Comparison of ENCODE assay signal across 10 cellular contexts in genomic region chr7:143606088-143606487, GRCh38. TPM values are rescaled to one million over a fixed set of nuclear protein-coding genes. Genes with fewer than 3 reads are reported as not detected.
DNase-seq lines count a peak whose midpoint lies in the region; ATAC-seq, FAIRE-seq and TF ChIP-seq lines count a peak whose summit lies in the region.
"Not testable (repeated sequence)": the region's sequence is repeated elsewhere in the genome, so short reads cannot be mapped to it uniquely, and the experiment has no call there.
"Had no signal": no experiment of that assay in that cellular context is flagged by ENCODE, and none has a peak within 500 bp of the region (broad histone marks: within the 10 kb centered on the region; RNA-seq: fewer than 3 reads in every experiment).

No MANE protein-coding gene starts in this region.

- intact Hi-C loops in Panc1 (cut with micrococcal nuclease; ENCODE audit: unreplicated experiment); K562 (cut with micrococcal nuclease); HepG2 (cut with micrococcal nuclease; ENCODE audit: unreplicated experiment); psoas muscle (cut with DNase I): not testable (repeated sequence)

- POLR2A ChIA-PET in Panc1 (lab: Charles Lee); K562 (lab: Yijun Ruan, JAX); HepG2 (lab: Yijun Ruan, JAX): not testable (repeated sequence)

- not testable (repeated sequence) for DNase-seq in Panc1 (ENCODE audit: low read depth, low spot score); K562 (ENCODE audit: extremely low read depth in 1 of 4, low spot score in 3 of 4); HepG2 (ENCODE audit: low spot score); psoas muscle

- not testable (repeated sequence) for H3K4me3 ChIP-seq in Panc1 (ENCODE audit: low read depth in 2 of 2, low read length in 2 of 2); K562; HepG2 (replicated peaks in 1 of 3; ENCODE audit: insufficient read depth in 1 of 3, low read depth in 2 of 3, low read length in 3 of 3); psoas muscle

- no CpG with 5 or more reads among the region's 1 CpG for WGBS in K562 (ENCODE audit: insufficient coverage, low coverage, missing lambda C conversion rate)
- no CpG with 5 or more reads among the region's 1 CpG for WGBS in HepG2 (ENCODE audit: low lambda C conversion rate)
- no CpG with 5 or more reads among the region's 1 CpG for WGBS in psoas muscle, 3 donors

- H3K27ac ChIP-seq in Panc1 (ENCODE audit: low read length); K562 (ENCODE audit: extremely low read depth, low read depth, low read length); HepG2 (ENCODE audit: extremely low read length, insufficient read depth, low read length); psoas muscle: not testable (repeated sequence)

- H3K4me1 ChIP-seq in Panc1 (ENCODE audit: control insufficient read depth, insufficient read depth, low read length); K562 (replicated peaks in 1 of 2; ENCODE audit: control insufficient read depth in 2 of 2, insufficient read depth in 2 of 2, low read length in 2 of 2); HepG2 (ENCODE audit: insufficient read depth, low read length); psoas muscle: not testable (repeated sequence)

- H4K20me1 ChIP-seq in K562 (replicated peaks; ENCODE audit: control insufficient read depth, insufficient read depth, low read length); HepG2 (ENCODE audit: insufficient read depth, low read length): not testable (repeated sequence)

- not testable (repeated sequence) for H3K79me2 ChIP-seq in K562 (ENCODE audit: control insufficient read depth, insufficient read depth, low read length); HepG2 (ENCODE audit: insufficient read depth, low read length)

- H3K9me3 ChIP-seq in Panc1 (ENCODE audit: control insufficient read depth, insufficient read depth, low read depth, low read length); K562 (replicated peaks; ENCODE audit: control insufficient read depth, insufficient read depth, low read depth, low read length); HepG2 (ENCODE audit: low read length); psoas muscle: not testable (repeated sequence)

- not testable (repeated sequence) for TF ChIP-seq RAD21 in K562 (CRISPR knock-in tag; conservative IDR thresholded peaks at IDR 0.05 in 1 of 2, IDR thresholded peaks at IDR 0.05 in 1 of 2); HepG2 (CRISPR knock-in tag; IDR thresholded peaks at IDR 0.05)

- not testable (repeated sequence) for ATAC-seq in Panc1, K562, HepG2
- ATAC-seq in psoas muscle: peak; percentile 71 to 88 (median 79)

- not testable (repeated sequence) for H3K36me3 ChIP-seq in Panc1 (ENCODE audit: control insufficient read depth, insufficient read depth, low read length); K562 (ENCODE audit: control insufficient read depth, insufficient read depth, low read length); HepG2 (replicated peaks in 1 of 2; ENCODE audit: control insufficient read depth in 1 of 2, insufficient read depth in 2 of 2, low read length in 2 of 2); psoas muscle (ENCODE audit: insufficient read depth in 1 of 2, low read depth in 1 of 2)

- CTCF ChIA-PET in Panc1 (lab: Charles Lee); K562 (lab: Yijun Ruan, JAX; ENCODE audit: low intra/inter-chr PET ratio); HepG2 (lab: Yijun Ruan, JAX; ENCODE audit: low intra/inter-chr PET ratio, low total read pairs): not testable (repeated sequence)

- in situ Hi-C loops in Panc1 (cut with HindIII; ENCODE audit: low pct_unique_long_range_greater_than_20kb, low sequenced_read_pairs); K562 (cut with MboI); HepG2 (cut with HindIII; ENCODE audit: extremely low pct_ligation_motif_present, low pct_unique_long_range_greater_than_20kb): not testable (repeated sequence)

- TF ChIP-seq POLR2A in K562 (conservative IDR thresholded peaks at IDR 0.05); HepG2 (IDR thresholded peaks at IDR 0.05; ENCODE audit: insufficient read depth in 1 of 2, low read depth in 2 of 2, low read length in 2 of 2): not testable (repeated sequence)

- peak; percentile 27 for FAIRE-seq in A204.1 (lab: Jason Lieb, UNC)
- not testable (repeated sequence) for FAIRE-seq in K562 (lab: Jason Lieb, UNC); HepG2 (lab: Jason Lieb, UNC)

- H2AFZ ChIP-seq in K562 (ENCODE audit: low read depth, low read length); HepG2 (ENCODE audit: low read length): not testable (repeated sequence)

- not testable (repeated sequence) for H3K9ac ChIP-seq in K562 (ENCODE audit: insufficient read depth in 1 of 2, low read depth in 2 of 2, low read length in 2 of 2); HepG2 (ENCODE audit: insufficient read depth, low read depth, low read length)

- H3K4me2 ChIP-seq in K562 (ENCODE audit: insufficient read depth, low read length); HepG2 (ENCODE audit: low read depth, low read length): not testable (repeated sequence)

- BruUV-seq in Panc1 (replicated peaks; lab: Mats Ljungman, UMichigan) (TSS peak; percentile 60), K562 (replicated peaks; lab: Mats Ljungman, UMichigan) (TSS peak; percentile 26), HepG2 (replicated peaks; lab: Mats Ljungman, UMichigan) (TSS peak; percentile 38)

- H3K9me1 ChIP-seq in K562 (ENCODE audit: control insufficient read depth, insufficient read depth, low read length): not testable (repeated sequence)

- not testable (repeated sequence) for TF ChIP-seq CTCF in Panc1 (IDR thresholded peaks at IDR 0.05); K562 (IDR thresholded peaks at IDR 0.05 in 2 of 3, conservative IDR thresholded peaks at IDR 0.05 in 1 of 3; ENCODE audit: insufficient read depth in 2 of 3, low read depth in 1 of 3, low read length in 3 of 3); HepG2 (CRISPR knock-in tag; IDR thresholded peaks at IDR 0.05); psoas muscle (IDR thresholded peaks at IDR 0.05)

- H3K27me3 ChIP-seq in Panc1 (ENCODE audit: control insufficient read depth, insufficient read depth, low read length); K562 (ENCODE audit: control insufficient read depth in 2 of 2, insufficient read depth in 2 of 2, low read length in 2 of 2); HepG2 (ENCODE audit: control insufficient read depth in 1 of 2, insufficient read depth in 2 of 2, low read length in 2 of 2); psoas muscle (ENCODE audit: insufficient read depth in 3 of 3, low read length in 2 of 3): not testable (repeated sequence)

- not testable (repeated sequence) for TF ChIP-seq EP300 in K562 (IDR thresholded peaks at IDR 0.05; ENCODE audit: low read length); HepG2 (IDR thresholded peaks at IDR 0.05; ENCODE audit: low read depth in 2 of 2, low read length in 2 of 2); HepG2 (CRISPR knock-in tag; IDR thresholded peaks at IDR 0.05; ENCODE audit: borderline replicate concordance)

RNA-seq across cellular contexts. Expression of gene TCAF2, which starts 14.7 kb away (rescaled TPM):
- total RNA-seq in Panc1 (2021; ENCODE audit: unreplicated experiment) (0.28 TPM), K562 (2014; rRNA removed) (2.9 and 3.1 TPM in 2 replicates), K562 (2014; rRNA removed; fragmentation: Illumina TruSeq; extraction: Trizol) (2.6 and 3.0 TPM in 2 replicates), K562 (2015; rRNA removed; fragmentation: Illumina TruSeq; extraction: Trizol) (3.0 and 3.2 TPM in 2 replicates), K562 (2021) (4.1 and 4.9 TPM in 2 replicates), HepG2 (2016; rRNA removed; fragmentation: Illumina TruSeq; extraction: Trizol) (0.04 TPM in 1 of 2 replicates, not detected in the other), psoas muscle (1 to 10 TPM in 3 of 4 donors, under 1 TPM in 1; 0.97 to 2.6 (median 2.0) TPM)
- 0.68 TPM for polyA plus RNA-seq in Panc1 (2012; ENCODE audit: insufficient read length)
- 17.9 and 18.0 TPM in 2 replicates for total RNA-seq in K562 (2011; cell fraction: chromatin; rRNA removed; ENCODE audit: low replicate concordance)
- 12.1 and 13.7 TPM in 2 replicates for total RNA-seq in K562 (2011; cell fraction: nucleolus; rRNA removed)
- 15.3 and 20.9 TPM in 2 replicates for total RNA-seq in K562 (2011; cell fraction: nucleoplasm; rRNA removed)
- polyA plus RNA-seq in K562 (2011; rRNA removed) (7.8 and 10.6 TPM in 2 replicates), K562 (2014; fragmentation: Illumina TruSeq; extraction: Trizol) (3.7 and 4.5 TPM in 2 replicates), K562 (2014; fragmentation: Nextera tagmentation; extraction: Ambion mirVana) (1 to 10 TPM in 1 of 2 experiments, under 1 TPM in 1; 0.79 to 1.0 TPM), K562 (2014; rRNA removed) (2.4 and 2.9 TPM in 2 replicates), HepG2 (2011; rRNA removed) (1.8 and 2.8 TPM in 2 replicates), psoas muscle (under 1 TPM; 0.39 to 0.58 (median 0.53) TPM)
- polyA plus RNA-seq in K562 (2011; cell fraction: cytosol; rRNA removed): 7.4 and 8.9 TPM in 2 replicates
- polyA plus RNA-seq in K562 (2011; cell fraction: nucleus; rRNA removed): 12.2 and 16.4 TPM in 2 replicates
- 6.0 and 8.7 TPM in 2 replicates for polyA plus RNA-seq in K562 (2012)
- polyA minus RNA-seq in K562 (2011; rRNA and poly(A)+ RNA removed): 10.3 and 17.4 TPM in 2 replicates
- polyA minus RNA-seq in K562 (2011; cell fraction: cytosol; rRNA and poly(A)+ RNA removed): 6.2 and 10.0 TPM in 2 replicates
- 10.8 and 13.0 TPM in 2 replicates for polyA minus RNA-seq in K562 (2011; cell fraction: nucleus; rRNA and poly(A)+ RNA removed)
- total RNA-seq in HepG2 (2016; cell fraction: cytosol; rRNA removed; fragmentation: Illumina TruSeq; extraction: Trizol; ENCODE audit: low read depth): not detected in 2 replicates
- 0.07 TPM in 1 of 2 replicates, not detected in the other for total RNA-seq in HepG2 (2016; cell fraction: insoluble cytoplasmic fraction; rRNA removed; fragmentation: Illumina TruSeq; extraction: Trizol)
- 0.03 TPM in 1 of 2 replicates, not detected in the other for total RNA-seq in HepG2 (2016; cell fraction: membrane; rRNA removed; fragmentation: Illumina TruSeq; extraction: Trizol)
- total RNA-seq in HepG2 (2016; cell fraction: nucleus; rRNA removed; fragmentation: Illumina TruSeq; extraction: Trizol): not detected in 2 replicates
- 1.4 and 2.0 TPM in 2 replicates for polyA plus RNA-seq in HepG2 (2011; cell fraction: cytosol; rRNA removed)
- polyA plus RNA-seq in HepG2 (2011; cell fraction: nucleus; rRNA removed): 3.3 and 4.9 TPM in 2 replicates
- 0.38 and 0.40 TPM in 2 replicates for polyA plus RNA-seq in HepG2 (2012)
- not detected in 2 replicates for polyA plus RNA-seq in HepG2 (2016; cell fraction: cytosol; fragmentation: Illumina TruSeq; extraction: Trizol; ENCODE audit: low read depth)
- not detected in 2 replicates for polyA plus RNA-seq in HepG2 (2016; cell fraction: insoluble cytoplasmic fraction; fragmentation: Illumina TruSeq; extraction: Trizol; ENCODE audit: low read depth)
- not detected in 2 replicates for polyA plus RNA-seq in HepG2 (2016; cell fraction: membrane; fragmentation: Illumina TruSeq; extraction: Trizol; ENCODE audit: low read depth)
- polyA plus RNA-seq in HepG2 (2016; cell fraction: nucleus; fragmentation: Illumina TruSeq; extraction: Trizol; ENCODE audit: insufficient read depth, low read depth): not detected in 2 replicates
- polyA minus RNA-seq in HepG2 (2011; rRNA and poly(A)+ RNA removed; ENCODE audit: low replicate concordance): 0.98 and 5.5 TPM in 2 replicates
- 1.1 and 1.9 TPM in 2 replicates for polyA minus RNA-seq in HepG2 (2011; cell fraction: cytosol; rRNA and poly(A)+ RNA removed)
- 4.5 and 6.7 TPM in 2 replicates for polyA minus RNA-seq in HepG2 (2011; cell fraction: nucleus; rRNA and poly(A)+ RNA removed)

RNA-seq across cellular contexts. Expression of gene CTAGE15, which starts 34.5 kb away (rescaled TPM):
- total RNA-seq in Panc1 (2021; ENCODE audit: unreplicated experiment) (0.46 TPM), K562 (2014; rRNA removed) (0.09 TPM in 1 of 2 replicates, not detected in the other), K562 (2014; rRNA removed; fragmentation: Illumina TruSeq; extraction: Trizol) (0.22 TPM in 1 of 2 replicates, not detected in the other), K562 (2015; rRNA removed; fragmentation: Illumina TruSeq; extraction: Trizol) (0.04 and 0.23 TPM in 2 replicates), K562 (2021) (not detected in 2 replicates), HepG2 (2016; rRNA removed; fragmentation: Illumina TruSeq; extraction: Trizol) (not detected in 2 replicates), psoas muscle (under 1 TPM in 1 of 4 donors, not detected in 3; 0.22 TPM)
- polyA plus RNA-seq in Panc1 (2012; ENCODE audit: insufficient read length): not detected
- 0.86 and 2.2 TPM in 2 replicates for total RNA-seq in K562 (2011; cell fraction: chromatin; rRNA removed; ENCODE audit: low replicate concordance)
- 0.92 TPM in 1 of 2 replicates, not detected in the other for total RNA-seq in K562 (2011; cell fraction: nucleolus; rRNA removed)
- total RNA-seq in K562 (2011; cell fraction: nucleoplasm; rRNA removed): 0.84 and 1.2 TPM in 2 replicates
- polyA plus RNA-seq in K562 (2011; rRNA removed) (0.16 and 0.56 TPM in 2 replicates), K562 (2014; fragmentation: Illumina TruSeq; extraction: Trizol) (0.15 and 0.18 TPM in 2 replicates), K562 (2014; fragmentation: Nextera tagmentation; extraction: Ambion mirVana) (under 1 TPM in 1 of 2 experiments, not detected in 1; 0.01 TPM), K562 (2014; rRNA removed) (0.22 TPM in 1 of 2 replicates, not detected in the other), HepG2 (2011; rRNA removed) (not detected in 2 replicates), psoas muscle (not detected)
- polyA plus RNA-seq in K562 (2011; cell fraction: cytosol; rRNA removed): 0.03 and 0.16 TPM in 2 replicates
- polyA plus RNA-seq in K562 (2011; cell fraction: nucleus; rRNA removed): 1.4 and 2.0 TPM in 2 replicates
- 0.12 and 0.72 TPM in 2 replicates for polyA plus RNA-seq in K562 (2012)
- 0.84 and 1.6 TPM in 2 replicates for polyA minus RNA-seq in K562 (2011; rRNA and poly(A)+ RNA removed)
- not detected in 2 replicates for polyA minus RNA-seq in K562 (2011; cell fraction: cytosol; rRNA and poly(A)+ RNA removed)
- 1.6 and 4.7 TPM in 2 replicates for polyA minus RNA-seq in K562 (2011; cell fraction: nucleus; rRNA and poly(A)+ RNA removed)
- not detected in 2 replicates for total RNA-seq in HepG2 (2016; cell fraction: cytosol; rRNA removed; fragmentation: Illumina TruSeq; extraction: Trizol; ENCODE audit: low read depth)
- total RNA-seq in HepG2 (2016; cell fraction: insoluble cytoplasmic fraction; rRNA removed; fragmentation: Illumina TruSeq; extraction: Trizol): not detected in 2 replicates
- total RNA-seq in HepG2 (2016; cell fraction: membrane; rRNA removed; fragmentation: Illumina TruSeq; extraction: Trizol): not detected in 2 replicates
- total RNA-seq in HepG2 (2016; cell fraction: nucleus; rRNA removed; fragmentation: Illumina TruSeq; extraction: Trizol): not detected in 2 replicates
- polyA plus RNA-seq in HepG2 (2011; cell fraction: cytosol; rRNA removed): not detected in 2 replicates
- polyA plus RNA-seq in HepG2 (2011; cell fraction: nucleus; rRNA removed): not detected in 2 replicates
- polyA plus RNA-seq in HepG2 (2012): not detected in 2 replicates
- not detected in 2 replicates for polyA plus RNA-seq in HepG2 (2016; cell fraction: cytosol; fragmentation: Illumina TruSeq; extraction: Trizol; ENCODE audit: low read depth)
- not detected in 2 replicates for polyA plus RNA-seq in HepG2 (2016; cell fraction: insoluble cytoplasmic fraction; fragmentation: Illumina TruSeq; extraction: Trizol; ENCODE audit: low read depth)
- not detected in 2 replicates for polyA plus RNA-seq in HepG2 (2016; cell fraction: membrane; fragmentation: Illumina TruSeq; extraction: Trizol; ENCODE audit: low read depth)
- polyA plus RNA-seq in HepG2 (2016; cell fraction: nucleus; fragmentation: Illumina TruSeq; extraction: Trizol; ENCODE audit: insufficient read depth, low read depth): not detected in 2 replicates
- not detected in 2 replicates for polyA minus RNA-seq in HepG2 (2011; rRNA and poly(A)+ RNA removed; ENCODE audit: low replicate concordance)
- polyA minus RNA-seq in HepG2 (2011; cell fraction: cytosol; rRNA and poly(A)+ RNA removed): not detected in 2 replicates
- polyA minus RNA-seq in HepG2 (2011; cell fraction: nucleus; rRNA and poly(A)+ RNA removed): not detected in 2 replicates
- total RNA-seq: A172; A673; CD4-positive, alpha-beta memory T cell had no signal
- polyA plus RNA-seq: AG04450, CD14-positive monocyte had no signal
